In genomic region chrX:53321216-53321942, GRCh38 we compare ENCODE assay signal across 7 cellular contexts. TPM values are rescaled to one million over a fixed set of nuclear protein-coding genes. Genes with fewer than 3 reads are reported as not detected.
DNase-seq lines count a peak whose midpoint lies in the region; ATAC-seq and TF ChIP-seq lines count a peak whose summit lies in the region.

No MANE protein-coding gene starts in this region.

- no peak for TF ChIP-seq EP300 in sigmoid colon (IDR thresholded peaks at IDR 0.05)

- H3K27me3 ChIP-seq in sigmoid colon, result peaks cover 0 to 12% (median 0%) of the 10 kb centered on the region in 3 donors

- no peak overlapping the region for H3K27ac Mint-ChIP-seq in activated T-cell treated with anti-CD3 and anti-CD28 coated beads, Interleukin-2, amount 50 U/mL, for 72 hours

- WGBS in sigmoid colon, 2 donors, result 1% methylated on average over 60 of the region's 60 CpGs

- H3K36me3 Mint-ChIP-seq in activated T-cell treated with anti-CD3 and anti-CD28 coated beads, Interleukin-2, amount 50 U/mL, for 72 hours (ENCODE audit: insufficient read depth in 2 of 2), result peaks cover 3 to 5% of the 10 kb centered on the region in 2 donors

- no peak for TF ChIP-seq POLR2A in sigmoid colon (IDR thresholded peaks at IDR 0.05)

- peaks cover 14% of the 10 kb centered on the region for H3K4me1 Mint-ChIP-seq in activated T-cell treated with anti-CD3 and anti-CD28 coated beads, Interleukin-2, amount 50 U/mL, for 72 hours (ENCODE audit: low read depth)

- ATAC-seq in activated T-cell treated with anti-CD3 and anti-CD28 coated beads, Interleukin-2, amount 50 U/mL, for 72 hours (replicated peaks in 1 of 2), result peak; percentile 67 to 69
- peak; percentile 74 to 80 for ATAC-seq in left cardiac atrium

- peaks cover 79% of the 10 kb centered on the region for H3K27me3 Mint-ChIP-seq in activated T-cell treated with anti-CD3 and anti-CD28 coated beads, Interleukin-2, amount 50 U/mL, for 72 hours (ENCODE audit: low read depth)

- no peaks in the 10 kb centered on the region for H3K9me3 ChIP-seq in sigmoid colon

- H3K4me1 ChIP-seq in sigmoid colon, result peaks cover 0 to 31% (median 14%) of the 10 kb centered on the region in 4 donors

- H3K36me3 ChIP-seq in sigmoid colon, result no peaks in the 10 kb centered on the region

- intact Hi-C loops in left cardiac atrium (cut with DNase I), result no loop called here
- intact Hi-C loops in sigmoid colon (cut with DNase I), result no loop called here

- H3K9me3 Mint-ChIP-seq in activated T-cell treated with anti-CD3 and anti-CD28 coated beads, Interleukin-2, amount 50 U/mL, for 72 hours, result no peaks in the 10 kb centered on the region

- no peak for TF ChIP-seq CTCF in sigmoid colon (IDR thresholded peaks at IDR 0.05)

- H3K27ac ChIP-seq in sigmoid colon, result peak overlapping the region in 3 of 4 donors; percentile 43 to 49 (median 44)

- peak overlapping the region; percentile 45 to 70 (median 58) for H3K4me3 ChIP-seq in sigmoid colon

- H3K4me3 Mint-ChIP-seq in activated T-cell treated with anti-CD3 and anti-CD28 coated beads, Interleukin-2, amount 50 U/mL, for 72 hours, result peak overlapping the region; percentile 60 to 62

- peak; percentile 15 for DNase-seq in HK-2 (ENCODE audit: unreplicated experiment)
- peak in 1 of 2 donors; percentile 27 for DNase-seq in activated T-cell treated with anti-CD3 and anti-CD28 coated beads, Interleukin-2, amount 50 U/mL, for 72 hours
- DNase-seq in left cardiac atrium, result no peak
- no peak for DNase-seq in sigmoid colon
- no peak for DNase-seq in activated gamma-delta T cell treated with Interleukin-2 at 50 U/mL for 16 hours
- no peak for DNase-seq in NCI-H2171 (lab: John Stamatoyannopoulos, UW)
- DNase-seq in NCI-H526 treated with DMSO at 0.1 percent for 48 hours (lab: John Stamatoyannopoulos, UW), result no peak

RNA-seq across cellular contexts. Expression of gene IQSEC2, which starts 40.0 kb away (rescaled TPM):
- total RNA-seq in activated T-cell treated with anti-CD3 and anti-CD28 coated beads, Interleukin-2, amount 50 U/mL, for 72 hours, result 1 to 10 TPM in 1 of 2 donors, under 1 TPM in 1; 0.56 to 1.3 TPM
- total RNA-seq in left cardiac atrium (10 to 100 TPM in 1 of 2 donors, 1 to 10 TPM in 1; 9.1 to 10.8 TPM), sigmoid colon (10 to 100 TPM; 13.6 to 21.4 (median 17.8) TPM)
- polyA plus RNA-seq in sigmoid colon, result 10 to 100 TPM; 18.6 to 27.5 (median 19.9) TPM

Comparison
In these comparisons a context has a peak if more than half of its experiments do, and no peak if none do; other contexts are left out.
1. RNA of gene IQSEC2, which starts 40.0 kb away (total RNA-seq): 13.6 to 21.4 TPM in sigmoid colon and 9.1 to 10.8 TPM in left cardiac atrium; 0.56 to 1.3 TPM in activated T-cell treated with anti-CD3 and anti-CD28 coated beads, Interleukin-2, amount 50 U/mL, for 72 hours; every median in the first group is over 4 times any median in the second.